10 cellular contexts compared by ENCODE assay signal in genomic region chr12:115378296-115378695, GRCh38.
"Had no signal": no experiment of that assay in that cellular context is flagged by ENCODE, and none has a peak within 500 bp of the region (broad histone marks: within the 10 kb centered on the region; RNA-seq: fewer than 3 reads in every experiment).

No MANE protein-coding gene starts in this region.

- DNase-seq: activated CD4-positive, alpha-beta T cell treated with anti-CD3 and anti-CD28 coated beads, Interleukin-2, amount 50 U/mL, for 48 hours; activated CD4-positive, CD25-positive, alpha-beta regulatory T cell treated with anti-CD3 and anti-CD28 coated beads, Interleukin-2, amount 50 U/mL, for 72 hours; activated naive CD4-positive, alpha-beta T cell treated with anti-CD3 and anti-CD28 coated beads for 36 hours; activated naive CD8-positive, alpha-beta T cell treated with anti-CD3 and anti-CD28 coated beads, Interleukin-2, amount 50 U/mL, for 24 hours; sigmoid colon; spleen; stomach had no signal

- H3K4me3 ChIP-seq: ascending aorta, cardiac muscle cell, sigmoid colon, spleen, stomach, thoracic aorta had no signal

- H3K27ac ChIP-seq: ascending aorta, cardiac muscle cell, sigmoid colon, spleen, stomach, thoracic aorta had no signal

- H3K36me3 ChIP-seq: ascending aorta, cardiac muscle cell, sigmoid colon, spleen, stomach, thoracic aorta had no signal

- H3K27me3 ChIP-seq: ascending aorta, sigmoid colon had no signal

- H3K4me1 ChIP-seq: ascending aorta, sigmoid colon, spleen had no signal

- ATAC-seq: activated naive CD8-positive, alpha-beta T cell treated with anti-CD3 and anti-CD28 coated beads, Interleukin-2, amount 50 U/mL, for 24 hours had no signal

- H3K9me3 ChIP-seq: ascending aorta, sigmoid colon, stomach, thoracic aorta had no signal
